ENCODE assay signal across 14 cellular contexts in the genomic region with DNA sequence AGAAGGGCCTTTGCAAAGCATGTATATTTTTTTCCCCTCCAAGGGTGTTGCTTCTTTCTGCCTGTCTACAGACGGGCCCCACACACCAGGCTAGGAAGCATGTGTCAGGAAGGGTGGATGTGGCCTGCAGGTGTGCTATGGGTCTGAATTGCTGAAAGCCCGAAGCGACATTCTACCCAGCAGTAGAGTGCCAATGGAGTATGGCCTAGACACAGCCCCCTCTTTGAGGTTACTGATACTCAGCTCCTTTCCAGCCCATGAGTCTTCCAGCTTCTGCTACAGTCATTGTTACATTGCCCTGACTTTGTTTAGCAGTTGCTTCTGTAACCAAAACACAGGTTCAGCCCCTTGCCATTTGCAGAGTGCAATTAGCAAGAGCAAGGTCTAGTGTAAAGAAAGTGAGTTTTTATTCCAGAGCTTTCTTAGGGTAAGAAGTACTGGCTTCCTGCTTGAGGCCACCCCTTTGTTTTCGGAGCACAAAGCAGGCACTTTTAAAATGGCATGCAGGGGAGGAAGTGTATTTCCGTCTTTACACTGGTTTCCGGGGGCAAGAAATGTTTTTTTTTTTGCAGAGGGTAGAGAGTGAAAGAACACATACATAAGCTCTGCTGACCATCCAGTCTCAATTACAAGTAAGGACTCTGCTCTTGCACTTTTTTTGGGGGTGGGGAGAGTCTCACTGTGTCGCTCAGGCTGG.
A peak's percentile ranks its signal among the peaks of the same experiment; 100 is the strongest.
DNase-seq lines count a peak whose midpoint lies in the region; TF ChIP-seq lines count a peak whose summit lies in the region.
"Had no signal": no experiment of that assay in that cellular context is flagged by ENCODE, and none has a peak within 500 bp of the region (broad histone marks: within the 10 kb centered on the region; RNA-seq: fewer than 3 reads in every experiment).

No MANE protein-coding gene starts in this region.

- no peaks in the 10 kb centered on the region for H3K9me2 ChIP-seq in OCI-LY7 (ENCODE audit: insufficient read depth, low read length)
- H3K9me2 ChIP-seq in SK-N-SH, result no peaks in the 10 kb centered on the region

- WGBS in SK-N-SH (ENCODE audit: low lambda C conversion rate), result no CpG with 5 or more reads among the region's 7 CpGs

- no TSS peak for BruUV-seq in OCI-LY7 (replicated peaks; lab: Mats Ljungman, UMichigan)

- peaks cover 5% of the 10 kb centered on the region for H3K27me3 Mint-ChIP-seq in endothelial cell (ENCODE audit: unreplicated experiment)

- intact Hi-C loops in OCI-LY7 (cut with micrococcal nuclease; ENCODE audit: unreplicated experiment), result loop anchor here (5.0 kb wide), 1 partner anchor 308 kb away; no protein-coding TSS in a partner anchor

- H3K4me1 ChIP-seq in OCI-LY7 (ENCODE audit: insufficient read depth, low read length, poor library complexity, severe bottlenecking) (peaks cover 27% of the 10 kb centered on the region), SK-N-SH (ENCODE audit: control insufficient read depth in 1 of 2, insufficient read depth in 2 of 2, low read depth in 1 of 2, low read length in 1 of 2) (no peaks in the 10 kb centered on the region)
- H3K4me1 ChIP-seq: foreskin keratinocyte had no signal

- H4K20me1 ChIP-seq in OCI-LY7 (ENCODE audit: insufficient read depth, low read length), result no peaks in the 10 kb centered on the region
- H4K20me1 ChIP-seq in SK-N-SH (ENCODE audit: insufficient read depth), result no peaks in the 10 kb centered on the region

- CTCF ChIA-PET in OCI-LY7 (lab: Charles Lee; ENCODE audit: unreplicated experiment), result no interaction called here
- CTCF ChIA-PET in SK-N-SH (lab: Yijun Ruan, JAX), result no interaction called here

- H3K9me3 ChIP-seq in OCI-LY7 (ENCODE audit: low read length), result no peaks in the 10 kb centered on the region
- H3K9me3 ChIP-seq in SK-N-SH, result no peaks in the 10 kb centered on the region
- H3K9me3 ChIP-seq in WERI-Rb-1 (ENCODE audit: severe bottlenecking), result no peaks in the 10 kb centered on the region

- no peak overlapping the region for H3K4me3 Mint-ChIP-seq in endothelial cell (ENCODE audit: unreplicated experiment)

- H3K9ac ChIP-seq in SK-N-SH, result no peak overlapping the region

- H3K4me1 Mint-ChIP-seq in endothelial cell (ENCODE audit: unreplicated experiment), result peaks cover 60% of the 10 kb centered on the region

- H3K36me3 Mint-ChIP-seq in endothelial cell (ENCODE audit: low read depth, unreplicated experiment), result peaks cover 23% of the 10 kb centered on the region

- H3K4me2 ChIP-seq in OCI-LY7 (ENCODE audit: low read length) (peak overlapping the region; percentile 72), SK-N-SH (no peak overlapping the region)

- peak; percentile 4 for DNase-seq in stimulated activated CD4-positive, alpha-beta T cell treated with anti-CD3 and anti-CD28 coated beads, Interleukin-1b, Interleukin-23, amount 100 ng/mL, for 48 hours
- no peak for DNase-seq in stimulated activated CD4-positive, alpha-beta T cell treated with anti-CD3 and anti-CD28 coated beads, Interleukin-12 subunit alpha, Interleukin-12 subunit beta, amount 100 ng/mL, for 4 hours
- DNase-seq in OCI-LY7 (ENCODE audit: low spot score) (peak; percentile 60), endothelial cell (ENCODE audit: low spot score) (peak; percentile 4), NCI-H1436 treated with DMSO at 0.1 percent for 48 hours (lab: John Stamatoyannopoulos, UW) (no peak), iPS-NIHi7 (ENCODE audit: extremely low spot score) (no peak), SK-N-SH (no peak), WERI-Rb-1 (no peak)
- DNase-seq: amygdala, DMS153, foreskin keratinocyte, NCI-H446 treated with DMSO at 0.1 percent for 48 hours, OCI-M1, posterior cingulate gyrus had no signal

- H3K27ac Mint-ChIP-seq in endothelial cell (ENCODE audit: unreplicated experiment), result peak overlapping the region; percentile 92

- H3K27me3 ChIP-seq in SK-N-SH (ENCODE audit: insufficient read depth), result no peaks in the 10 kb centered on the region
- no peaks in the 10 kb centered on the region for H3K27me3 ChIP-seq in WERI-Rb-1 (ENCODE audit: insufficient read depth, low read depth, severe bottlenecking)
- H3K27me3 ChIP-seq: foreskin keratinocyte had no signal

- peak overlapping the region; percentile 48 for H3K4me3 ChIP-seq in OCI-LY7 (ENCODE audit: low read depth, low read length, poor library complexity, severe bottlenecking)
- no peak overlapping the region for H3K4me3 ChIP-seq in SK-N-SH (ENCODE audit: low read depth in 2 of 2, low read length in 1 of 2)
- no peak overlapping the region for H3K4me3 ChIP-seq in WERI-Rb-1 (ENCODE audit: low read depth, low read length)

- H3K27ac ChIP-seq in OCI-LY7 (ENCODE audit: low read depth, low read length, poor library complexity, severe bottlenecking) (peak overlapping the region; percentile 92), SK-N-SH (ENCODE audit: low read depth in 2 of 2, low read length in 1 of 2) (no peak overlapping the region), WERI-Rb-1 (no peak overlapping the region)
- H3K27ac ChIP-seq: foreskin keratinocyte had no signal

- TF ChIP-seq EP300 in SK-N-SH (IDR thresholded peaks at IDR 0.05; ENCODE audit: borderline replicate concordance in 1 of 2, low read depth in 1 of 2, low read length in 1 of 2), result no peak

- H3K79me2 ChIP-seq in OCI-LY7 (ENCODE audit: insufficient read depth, low read depth, low read length) (no peaks in the 10 kb centered on the region), SK-N-SH (ENCODE audit: insufficient read depth) (no peaks in the 10 kb centered on the region)

- no peak for TF ChIP-seq RAD21 in SK-N-SH (IDR thresholded peaks at IDR 0.05; ENCODE audit: low read length)

- H3K9me3 Mint-ChIP-seq in endothelial cell (ENCODE audit: unreplicated experiment), result no peaks in the 10 kb centered on the region

- H3K36me3 ChIP-seq in OCI-LY7 (ENCODE audit: insufficient read depth, low read length) (peaks cover 42% of the 10 kb centered on the region), SK-N-SH (replicated peaks in 1 of 2; ENCODE audit: control insufficient read depth in 1 of 2, insufficient read depth in 2 of 2, low read length in 1 of 2) (no peaks in the 10 kb centered on the region), WERI-Rb-1 (no peaks in the 10 kb centered on the region)

- H2AFZ ChIP-seq in OCI-LY7 (ENCODE audit: low read length) (0 out of 2 replicates have a peak overlapping the region, but pooled peaks have one; percentile 19), SK-N-SH (ENCODE audit: low read depth) (no peak overlapping the region)

- no peaks in the 10 kb centered on the region for H3F3A ChIP-seq in SK-N-SH (replicated peaks; ENCODE audit: insufficient read depth)

- TF ChIP-seq CTCF in OCI-LY7 (conservative IDR thresholded peaks at IDR 0.05; ENCODE audit: low read length), result no peak
- TF ChIP-seq CTCF in endothelial cell (IDR thresholded peaks at IDR 0.05; ENCODE audit: unreplicated experiment), result no peak
- no peak for TF ChIP-seq CTCF in SK-N-SH (IDR thresholded peaks at IDR 0.05)
- no peak for TF ChIP-seq CTCF in WERI-Rb-1 (IDR thresholded peaks at IDR 0.05; ENCODE audit: low read depth, low read length)

- POLR2A ChIA-PET in OCI-LY7 (lab: Charles Lee), result interaction anchor here (0.6 to 1.4 kb wide), 4 partner anchors 18 to 170 kb away, joined by 3 read pairs; no protein-coding TSS in a partner anchor
- POLR2A ChIA-PET in SK-N-SH (lab: Yijun Ruan, JAX), result no interaction called here

TF ChIP-seq in SK-N-SH, 30 proteins besides CTCF, POLR2A, EP300 and RAD21 (continues in another document):
- no peak for TF ChIP-seq FOSL2 (IDR thresholded peaks at IDR 0.05; ENCODE audit: borderline replicate concordance, low read depth)
- TF ChIP-seq GABPA (IDR thresholded peaks at IDR 0.05; ENCODE audit: low read depth), result no peak
- TF ChIP-seq JUND (IDR thresholded peaks at IDR 0.05), result no peak
- TF ChIP-seq, protein P1, sequence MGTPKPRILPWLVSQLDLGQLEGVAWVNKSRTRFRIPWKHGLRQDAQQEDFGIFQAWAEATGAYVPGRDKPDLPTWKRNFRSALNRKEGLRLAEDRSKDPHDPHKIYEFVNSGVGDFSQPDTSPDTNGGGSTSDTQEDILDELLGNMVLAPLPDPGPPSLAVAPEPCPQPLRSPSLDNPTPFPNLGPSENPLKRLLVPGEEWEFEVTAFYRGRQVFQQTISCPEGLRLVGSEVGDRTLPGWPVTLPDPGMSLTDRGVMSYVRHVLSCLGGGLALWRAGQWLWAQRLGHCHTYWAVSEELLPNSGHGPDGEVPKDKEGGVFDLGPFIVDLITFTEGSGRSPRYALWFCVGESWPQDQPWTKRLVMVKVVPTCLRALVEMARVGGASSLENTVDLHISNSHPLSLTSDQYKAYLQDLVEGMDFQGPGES (IDR thresholded peaks at IDR 0.05; ENCODE audit: low read depth, low read length), result no peak
- no peak for TF ChIP-seq TCF12 (IDR thresholded peaks at IDR 0.05)
- TF ChIP-seq, protein P2, sequence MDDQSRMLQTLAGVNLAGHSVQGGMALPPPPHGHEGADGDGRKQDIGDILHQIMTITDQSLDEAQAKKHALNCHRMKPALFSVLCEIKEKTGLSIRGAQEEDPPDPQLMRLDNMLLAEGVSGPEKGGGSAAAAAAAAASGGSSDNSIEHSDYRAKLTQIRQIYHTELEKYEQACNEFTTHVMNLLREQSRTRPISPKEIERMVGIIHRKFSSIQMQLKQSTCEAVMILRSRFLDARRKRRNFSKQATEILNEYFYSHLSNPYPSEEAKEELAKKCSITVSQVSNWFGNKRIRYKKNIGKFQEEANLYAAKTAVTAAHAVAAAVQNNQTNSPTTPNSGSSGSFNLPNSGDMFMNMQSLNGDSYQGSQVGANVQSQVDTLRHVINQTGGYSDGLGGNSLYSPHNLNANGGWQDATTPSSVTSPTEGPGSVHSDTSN (IDR thresholded peaks at IDR 0.05), result no peak
- TF ChIP-seq, protein P3, sequence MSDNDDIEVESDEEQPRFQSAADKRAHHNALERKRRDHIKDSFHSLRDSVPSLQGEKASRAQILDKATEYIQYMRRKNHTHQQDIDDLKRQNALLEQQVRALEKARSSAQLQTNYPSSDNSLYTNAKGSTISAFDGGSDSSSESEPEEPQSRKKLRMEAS (IDR thresholded peaks at IDR 0.05; ENCODE audit: low read depth), result no peak
- TF ChIP-seq, protein P4, sequence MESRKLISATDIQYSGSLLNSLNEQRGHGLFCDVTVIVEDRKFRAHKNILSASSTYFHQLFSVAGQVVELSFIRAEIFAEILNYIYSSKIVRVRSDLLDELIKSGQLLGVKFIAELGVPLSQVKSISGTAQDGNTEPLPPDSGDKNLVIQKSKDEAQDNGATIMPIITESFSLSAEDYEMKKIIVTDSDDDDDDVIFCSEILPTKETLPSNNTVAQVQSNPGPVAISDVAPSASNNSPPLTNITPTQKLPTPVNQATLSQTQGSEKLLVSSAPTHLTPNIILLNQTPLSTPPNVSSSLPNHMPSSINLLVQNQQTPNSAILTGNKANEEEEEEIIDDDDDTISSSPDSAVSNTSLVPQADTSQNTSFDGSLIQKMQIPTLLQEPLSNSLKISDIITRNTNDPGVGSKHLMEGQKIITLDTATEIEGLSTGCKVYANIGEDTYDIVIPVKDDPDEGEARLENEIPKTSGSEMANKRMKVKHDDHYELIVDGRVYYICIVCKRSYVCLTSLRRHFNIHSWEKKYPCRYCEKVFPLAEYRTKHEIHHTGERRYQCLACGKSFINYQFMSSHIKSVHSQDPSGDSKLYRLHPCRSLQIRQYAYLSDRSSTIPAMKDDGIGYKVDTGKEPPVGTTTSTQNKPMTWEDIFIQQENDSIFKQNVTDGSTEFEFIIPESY (IDR thresholded peaks at IDR 0.05; ENCODE audit: borderline replicate concordance, low read depth), result no peak
- no peak for TF ChIP-seq MEF2A (IDR thresholded peaks at IDR 0.05; ENCODE audit: borderline replicate concordance, low read depth)

Comparison
In these comparisons a context has a peak if more than half of its experiments do, and no peak if none do; other contexts are left out.
1. DNase-seq: peak in stimulated activated CD4-positive, alpha-beta T cell treated with anti-CD3 and anti-CD28 coated beads, Interleukin-1b, Interleukin-23, amount 100 ng/mL, for 48 hours (single experiment), OCI-LY7 (single experiment) and endothelial cell (single experiment); none in stimulated activated CD4-positive, alpha-beta T cell treated with anti-CD3 and anti-CD28 coated beads, Interleukin-12 subunit alpha, Interleukin-12 subunit beta, amount 100 ng/mL, for 4 hours (single experiment), NCI-H1436 treated with DMSO at 0.1 percent for 48 hours (single experiment), iPS-NIHi7 (single experiment), SK-N-SH (single experiment) and WERI-Rb-1 (single experiment).